ENCODE assay signal across 8 cellular contexts in the genomic region with DNA sequence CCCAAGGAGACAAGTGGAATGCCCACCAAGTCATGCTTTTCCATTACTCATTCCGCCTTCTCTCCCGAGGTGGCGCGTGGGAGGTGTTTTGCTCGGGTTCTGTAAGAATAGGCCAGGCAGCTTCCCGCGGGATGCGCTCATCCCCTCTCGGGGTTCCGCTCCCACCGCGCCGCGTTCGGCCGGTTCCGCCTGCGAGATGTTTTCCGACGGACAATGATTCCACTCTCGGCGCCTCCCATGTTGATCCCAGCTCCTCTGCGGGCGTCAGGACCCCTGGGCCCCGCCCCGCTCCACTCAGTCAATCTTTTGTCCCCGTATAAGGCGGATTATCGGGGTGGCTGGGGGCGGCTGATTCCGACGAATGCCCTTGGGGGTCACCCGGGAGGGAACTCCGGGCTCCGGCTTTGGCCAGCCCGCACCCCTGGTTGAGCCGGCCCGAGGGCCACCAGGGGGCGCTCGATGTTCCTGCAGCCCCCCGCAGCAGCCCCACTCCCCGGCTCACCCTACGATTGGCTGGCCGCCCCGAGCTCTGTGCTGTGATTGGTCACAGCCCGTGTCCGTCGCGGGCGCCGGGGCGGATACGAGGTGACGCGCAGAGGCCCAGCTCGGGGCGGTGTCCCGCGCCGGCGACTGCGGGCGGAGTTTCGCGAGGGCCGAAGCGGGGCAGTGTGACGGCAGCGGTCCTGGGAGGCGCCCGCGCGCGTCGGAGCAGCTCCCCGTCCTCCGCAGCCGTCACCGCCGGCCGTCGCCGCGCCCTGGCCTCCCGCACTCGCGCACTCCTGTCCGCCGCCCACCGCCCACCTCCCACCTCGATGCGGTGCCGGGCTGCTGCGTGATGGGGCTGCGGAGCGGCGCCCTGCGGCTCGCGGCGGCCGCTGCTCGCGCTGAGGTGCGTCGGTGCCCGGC. TPM values are rescaled to one million over a fixed set of nuclear protein-coding genes. Genes with fewer than 3 reads are reported as not detected.
DNase-seq lines count a peak whose midpoint lies in the region; ATAC-seq and TF ChIP-seq lines count a peak whose summit lies in the region.

A gene with protein sequence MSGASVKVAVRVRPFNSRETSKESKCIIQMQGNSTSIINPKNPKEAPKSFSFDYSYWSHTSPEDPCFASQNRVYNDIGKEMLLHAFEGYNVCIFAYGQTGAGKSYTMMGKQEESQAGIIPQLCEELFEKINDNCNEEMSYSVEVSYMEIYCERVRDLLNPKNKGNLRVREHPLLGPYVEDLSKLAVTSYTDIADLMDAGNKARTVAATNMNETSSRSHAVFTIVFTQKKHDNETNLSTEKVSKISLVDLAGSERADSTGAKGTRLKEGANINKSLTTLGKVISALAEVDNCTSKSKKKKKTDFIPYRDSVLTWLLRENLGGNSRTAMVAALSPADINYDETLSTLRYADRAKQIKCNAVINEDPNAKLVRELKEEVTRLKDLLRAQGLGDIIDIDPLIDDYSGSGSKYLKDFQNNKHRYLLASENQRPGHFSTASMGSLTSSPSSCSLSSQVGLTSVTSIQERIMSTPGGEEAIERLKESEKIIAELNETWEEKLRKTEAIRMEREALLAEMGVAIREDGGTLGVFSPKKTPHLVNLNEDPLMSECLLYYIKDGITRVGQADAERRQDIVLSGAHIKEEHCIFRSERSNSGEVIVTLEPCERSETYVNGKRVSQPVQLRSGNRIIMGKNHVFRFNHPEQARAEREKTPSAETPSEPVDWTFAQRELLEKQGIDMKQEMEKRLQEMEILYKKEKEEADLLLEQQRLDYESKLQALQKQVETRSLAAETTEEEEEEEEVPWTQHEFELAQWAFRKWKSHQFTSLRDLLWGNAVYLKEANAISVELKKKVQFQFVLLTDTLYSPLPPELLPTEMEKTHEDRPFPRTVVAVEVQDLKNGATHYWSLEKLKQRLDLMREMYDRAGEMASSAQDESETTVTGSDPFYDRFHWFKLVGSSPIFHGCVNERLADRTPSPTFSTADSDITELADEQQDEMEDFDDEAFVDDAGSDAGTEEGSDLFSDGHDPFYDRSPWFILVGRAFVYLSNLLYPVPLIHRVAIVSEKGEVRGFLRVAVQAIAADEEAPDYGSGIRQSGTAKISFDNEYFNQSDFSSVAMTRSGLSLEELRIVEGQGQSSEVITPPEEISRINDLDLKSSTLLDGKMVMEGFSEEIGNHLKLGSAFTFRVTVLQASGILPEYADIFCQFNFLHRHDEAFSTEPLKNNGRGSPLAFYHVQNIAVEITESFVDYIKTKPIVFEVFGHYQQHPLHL (N-terminal part only) (plus strand): TSS at position 666 of the 906 bp plus-strand sequence. CDS start 21,759 bp downstream, outside the sequence.

- H3K36me3 ChIP-seq in Panc1 (ENCODE audit: control insufficient read depth, insufficient read depth, low read length): no peaks in the 10 kb centered on the region; the same call in 1 of the 2 replicates
- no peaks in the 10 kb centered on the region for H3K36me3 ChIP-seq in esophagus muscularis mucosa

- intact Hi-C loops in Panc1 (cut with micrococcal nuclease; ENCODE audit: unreplicated experiment): loop anchor here (10.0 kb wide), 1 partner anchor 125 kb away; no protein-coding TSS in a partner anchor
- intact Hi-C loops in esophagus muscularis mucosa (cut with DNase I): loop anchor here (5.0 to 10.0 kb wide), 3 partner anchors 42 to 127 kb away; no protein-coding TSS in a partner anchor

- POLR2A ChIA-PET in Panc1 (lab: Charles Lee): interaction anchor here (0.5 to 0.6 kb wide), 4 partner anchors 18 to 1564 kb away, joined by 3 to 4 read pairs (median 3); no protein-coding TSS in a partner anchor

- no TSS peak for BruUV-seq in Panc1 (replicated peaks; lab: Mats Ljungman, UMichigan)

- WGBS in esophagus muscularis mucosa: under 1% methylated on average over 37 of the region's 107 CpGs

- CTCF ChIA-PET in Panc1 (lab: Charles Lee): interaction anchor here (0.6 to 1.1 kb wide), 7 partner anchors 15 to 559 kb away, joined by 3 to 5 read pairs (median 3); a partner anchor contains a TSS

- TF ChIP-seq CTCF in Panc1 (IDR thresholded peaks at IDR 0.05) (peak; percentile 98), esophagus muscularis mucosa (IDR thresholded peaks at IDR 0.05) (peak; percentile 98 to 99 (median 99))

- H3K27me3 ChIP-seq in Panc1 (ENCODE audit: control insufficient read depth, insufficient read depth, low read length): no peaks in the 10 kb centered on the region
- H3K27me3 ChIP-seq in esophagus muscularis mucosa: no peaks in the 10 kb centered on the region

- DNase-seq in DMS79 (lab: John Stamatoyannopoulos, UW): peak; percentile 89
- DNase-seq in KBM-7: peak; percentile 98
- DNase-seq in Panc1 (ENCODE audit: low read depth, low spot score): peak; percentile 79
- peak; percentile 97 for DNase-seq in activated T-cell treated with anti-CD3 and anti-CD28 coated beads, Interleukin-2, amount 50 U/mL, for 48 hours
- DNase-seq in esophagus muscularis mucosa (ENCODE audit: extremely low spot score): peak; percentile 99
- DNase-seq in myocyte (ENCODE audit: low read depth): peak; percentile 98
- peak; percentile 94 to 95 for DNase-seq in stimulated activated CD8-positive, alpha-beta memory T cell treated with anti-CD3 and anti-CD28 coated beads, Interleukin-7, amount 100 ng/mL, for 48 hours (ENCODE audit: extremely low read depth in 1 of 2, low read depth in 1 of 2)

- in situ Hi-C loops in KBM-7 (cut with MboI; ENCODE audit: low pct_unique_long_range_greater_than_20kb, low sequenced_read_pairs) (no loop called here), Panc1 (cut with HindIII; ENCODE audit: low pct_unique_long_range_greater_than_20kb, low sequenced_read_pairs) (no loop called here)

- TF ChIP-seq POLR2A in esophagus muscularis mucosa (IDR thresholded peaks at IDR 0.05; ENCODE audit: low read depth): peak; percentile 93

- TF ChIP-seq EP300 in esophagus muscularis mucosa (IDR thresholded peaks at IDR 0.05): no peak

- peak within 1 kb of the TSS; percentile 83 to 98 for H3K4me3 ChIP-seq in Panc1 (ENCODE audit: low read depth in 2 of 2, low read length in 2 of 2)
- peak within 1 kb of the TSS; percentile 95 to 100 (median 98) for H3K4me3 ChIP-seq in esophagus muscularis mucosa

- H3K9me3 ChIP-seq in Panc1 (ENCODE audit: control insufficient read depth, insufficient read depth, low read depth, low read length) (no peaks in the 10 kb centered on the region), esophagus muscularis mucosa (no peaks in the 10 kb centered on the region)

- H3K27ac ChIP-seq in Panc1 (ENCODE audit: low read length): peak within 1 kb of the TSS; percentile 90
- peak within 1 kb of the TSS; percentile 100 for H3K27ac ChIP-seq in esophagus muscularis mucosa (replicated peaks in 1 of 4)

- ATAC-seq in GM21717 (IDR thresholded peaks at IDR 0.05; ENCODE audit: unreplicated experiment) (peak; percentile 93), Panc1 (peak; percentile 98)

- peaks cover 20% of the 10 kb centered on the region for H3K4me1 ChIP-seq in Panc1 (ENCODE audit: control insufficient read depth, insufficient read depth, low read length)
- peaks cover 31 to 50% (median 45%) of the 10 kb centered on the region in 4 donors for H3K4me1 ChIP-seq in esophagus muscularis mucosa

RNA-seq across cellular contexts. Expression of the gene that starts here (rescaled TPM):
- total RNA-seq in Panc1 (2021; ENCODE audit: unreplicated experiment): 33.0 TPM
- 14.9 TPM for polyA plus RNA-seq in Panc1 (2012; ENCODE audit: insufficient read length)
- 10 to 100 TPM; 53.0 to 78.2 (median 64.8) TPM for total RNA-seq in esophagus muscularis mucosa
- total RNA-seq in myocyte: 135 and 155 TPM in 2 replicates
- 40.2 TPM for polyA plus RNA-seq in myocyte (2012)

Comparison
In these comparisons a context has a peak if more than half of its experiments do, and no peak if none do; other contexts are left out.
1. Peak in every context shown above with its lines: DNase-seq, ATAC-seq, H3K4me3 ChIP-seq and H3K27ac ChIP-seq.